ENCODE assay signal across 1 cellular context in genomic region chr19:1291761-1292418, GRCh38.
TF ChIP-seq lines count a peak whose summit lies in the region.

No MANE protein-coding gene starts in this region.

TF ChIP-seq in HepG2, 621 proteins besides CTCF, POLR2A, EP300 and RAD21:
- TF ChIP-seq RXRB (CRISPR knock-in tag; IDR thresholded peaks at IDR 0.05; ENCODE audit: borderline replicate concordance) = peak; percentile 24; the same call in 1 of the 2 replicates
- peak; percentile 42; the same call in 1 of the 2 replicates for TF ChIP-seq SP5 (CRISPR knock-in tag; IDR thresholded peaks at IDR 0.05; ENCODE audit: borderline replicate concordance, low read depth)
- no peak for TF ChIP-seq POLR2AphosphoS5 (IDR thresholded peaks at IDR 0.05; ENCODE audit: low read depth, low read length)
- no peak for TF ChIP-seq ZFP41 (CRISPR knock-in tag; IDR thresholded peaks at IDR 0.05; ENCODE audit: borderline replicate concordance)
- TF ChIP-seq SNAPC2 (CRISPR knock-in tag; IDR thresholded peaks at IDR 0.05) = 0 out of 2 replicates have a peak, but pooled peaks have one; percentile 41
- TF ChIP-seq DNMT1 (CRISPR knock-in tag; IDR thresholded peaks at IDR 0.05) = no peak
- TF ChIP-seq ZNF333 (CRISPR knock-in tag; IDR thresholded peaks at IDR 0.05; ENCODE audit: borderline replicate concordance) = peak; percentile 68; the same call in 1 of the 2 replicates
- TF ChIP-seq MYC (CRISPR knock-in tag; IDR thresholded peaks at IDR 0.05; ENCODE audit: borderline replicate concordance) = peak; percentile 45; the same call in 1 of the 2 replicates
- TF ChIP-seq PATZ1 (CRISPR knock-in tag; IDR thresholded peaks at IDR 0.05) = peak; percentile 69; the same call in 1 of the 2 replicates
- no peak for TF ChIP-seq ZNF547 (CRISPR knock-in tag; IDR thresholded peaks at IDR 0.05)
- no peak for TF ChIP-seq KAT8 (CRISPR knock-in tag; IDR thresholded peaks at IDR 0.05)
- TF ChIP-seq HNRNPLL (IDR thresholded peaks at IDR 0.05; ENCODE audit: low read depth, low read length, poor library complexity, severe bottlenecking) = peak; percentile 1
- TF ChIP-seq MTERF4 (CRISPR knock-in tag; IDR thresholded peaks at IDR 0.05) = peak; percentile 56; the same call in 1 of the 2 replicates
- TF ChIP-seq KAT7 (CRISPR knock-in tag; IDR thresholded peaks at IDR 0.05; ENCODE audit: borderline replicate concordance) = 0 out of 2 replicates have a peak, but pooled peaks have one; percentile 12
- TF ChIP-seq SPEN (CRISPR knock-in tag; IDR thresholded peaks at IDR 0.05; ENCODE audit: low read depth) = peak; percentile 33; the same call in 1 of the 2 replicates
- TF ChIP-seq ZNF331 (CRISPR knock-in tag; IDR thresholded peaks at IDR 0.05) = 0 out of 2 replicates have a peak, but pooled peaks have one; percentile 16
- TF ChIP-seq ZNF3 (CRISPR knock-in tag; IDR thresholded peaks at IDR 0.05) = peak; percentile 21; the same call in 1 of the 2 replicates
- peak; percentile 73 for TF ChIP-seq HNF4A (CRISPR knock-in tag; IDR thresholded peaks at IDR 0.05)
- peak; percentile 28; the same call in 1 of the 2 replicates for TF ChIP-seq ZBTB33 (CRISPR knock-in tag; IDR thresholded peaks at IDR 0.05)
- TF ChIP-seq KDM6A (CRISPR knock-in tag; IDR thresholded peaks at IDR 0.05; ENCODE audit: low read depth) = 0 out of 2 replicates have a peak, but pooled peaks have one; percentile 28
- TF ChIP-seq ZFP36 (IDR thresholded peaks at IDR 0.05; ENCODE audit: borderline replicate concordance, low read depth, low read length, partially characterized antibody) = peak; percentile 83
- 0 out of 2 replicates have a peak, but pooled peaks have one; percentile 35 for TF ChIP-seq ZNF772 (CRISPR knock-in tag; IDR thresholded peaks at IDR 0.05)
- TF ChIP-seq ZNF281 (CRISPR knock-in tag; IDR thresholded peaks at IDR 0.05; ENCODE audit: borderline replicate concordance) = peak; percentile 49; the same call in 1 of the 2 replicates
- no peak for TF ChIP-seq HNRNPH1 (optimal IDR thresholded peaks at IDR 0.05; ENCODE audit: low read depth, low read length)
- peak; percentile 35 for TF ChIP-seq ZEB1 (IDR thresholded peaks at IDR 0.05; ENCODE audit: insufficient replicate concordance, low read depth)
- peak; percentile 79 for TF ChIP-seq HNF4G (IDR thresholded peaks at IDR 0.05; ENCODE audit: borderline replicate concordance, low read depth, low read length)
- TF ChIP-seq HNF4G (CRISPR knock-in tag; IDR thresholded peaks at IDR 0.05; ENCODE audit: borderline replicate concordance, low read depth) = peak; percentile 53; the same call in 1 of the 2 replicates
- TF ChIP-seq SAP130 (CRISPR knock-in tag; IDR thresholded peaks at IDR 0.05; ENCODE audit: low read depth) = peak; percentile 61
- no peak for TF ChIP-seq GABPB1 (CRISPR knock-in tag; IDR thresholded peaks at IDR 0.05)
- TF ChIP-seq HDAC2 (CRISPR knock-in tag; IDR thresholded peaks at IDR 0.05) = 0 out of 2 replicates have a peak, but pooled peaks have one; percentile 16
- TF ChIP-seq FOSL2 (CRISPR knock-in tag; IDR thresholded peaks at IDR 0.05) = peak; percentile 56
- TF ChIP-seq ZNF652 (CRISPR knock-in tag; IDR thresholded peaks at IDR 0.05; ENCODE audit: borderline replicate concordance, low read depth) = peak; percentile 84
- no peak for TF ChIP-seq ZNF44 (CRISPR knock-in tag; IDR thresholded peaks at IDR 0.05)
- TF ChIP-seq BHLHE40 (IDR thresholded peaks at IDR 0.05; ENCODE audit: low read length) = no peak
- peak; percentile 84 for TF ChIP-seq HNRNPL (IDR thresholded peaks at IDR 0.05; ENCODE audit: low read depth, low read length)
- 0 out of 2 replicates have a peak, but pooled peaks have one; percentile 27 for TF ChIP-seq MAX (IDR thresholded peaks at IDR 0.05)
- TF ChIP-seq TBX2 (CRISPR knock-in tag; IDR thresholded peaks at IDR 0.05; ENCODE audit: borderline replicate concordance) = peak; percentile 32; the same call in 1 of the 2 replicates
- peak; percentile 92; the same call in 1 of the 2 replicates for TF ChIP-seq ZKSCAN8 (CRISPR knock-in tag; IDR thresholded peaks at IDR 0.05; ENCODE audit: borderline replicate concordance)
TF ChIP-seq in HepG2: peak in this region for 28.
